Comparison of ENCODE assay signal across 16 cellular contexts in the genomic region with DNA sequence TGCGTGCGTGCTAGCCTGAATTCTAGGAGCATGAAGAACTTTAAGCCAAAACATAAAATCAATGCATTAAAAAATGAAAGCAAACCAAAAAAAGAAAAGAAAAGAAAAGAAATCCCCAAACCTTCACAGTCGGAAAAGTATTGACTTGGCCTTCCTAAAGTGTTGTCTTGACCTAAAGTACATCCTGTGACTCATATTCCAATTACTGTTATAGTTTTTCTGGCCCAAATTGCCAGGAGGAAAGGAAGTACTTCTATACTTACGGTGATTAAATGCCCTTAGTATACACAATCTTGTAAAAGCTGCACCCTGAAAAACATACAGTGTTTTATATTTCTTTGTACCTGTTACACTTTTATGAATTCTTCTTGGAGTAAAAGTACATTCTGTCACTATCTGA.
A peak's percentile ranks its signal among the peaks of the same experiment; 100 is the strongest.
DNase-seq lines count a peak whose midpoint lies in the region; ATAC-seq and TF ChIP-seq lines count a peak whose summit lies in the region.
"Had no signal": no experiment of that assay in that cellular context is flagged by ENCODE, and none has a peak within 500 bp of the region (broad histone marks: within the 10 kb centered on the region; RNA-seq: fewer than 3 reads in every experiment).

No MANE protein-coding gene starts in this region.

- H3K36me3 ChIP-seq in GM23248 (ENCODE audit: low read depth): no peaks in the 10 kb centered on the region
- no peaks in the 10 kb centered on the region for H3K36me3 ChIP-seq in RWPE2 (ENCODE audit: low read depth)
- H3K36me3 ChIP-seq in neural progenitor cell: no peaks in the 10 kb centered on the region
- H3K36me3 ChIP-seq: HAP-1, ovary had no signal

- H3K4me2 ChIP-seq in GM23248 (ENCODE audit: unreplicated experiment) (no peak overlapping the region), neural progenitor cell (no peak overlapping the region)

- H3K9me2 ChIP-seq in GM23248 (ENCODE audit: insufficient read depth): no peaks in the 10 kb centered on the region

- in situ Hi-C loops in GM23248 (cut with MboI): no loop called here

- H3K4me1 Mint-ChIP-seq in neural progenitor cell: no peaks in the 10 kb centered on the region
- H3K4me1 Mint-ChIP-seq: endodermal cell had no signal

- H3K4me3 Mint-ChIP-seq in neural progenitor cell: no peak overlapping the region
- H3K4me3 Mint-ChIP-seq: endodermal cell had no signal

- no peaks in the 10 kb centered on the region for H3K9me3 Mint-ChIP-seq in neural progenitor cell
- H3K9me3 Mint-ChIP-seq: endodermal cell had no signal

- no peak overlapping the region for H3K27ac Mint-ChIP-seq in neural progenitor cell
- H3K27ac Mint-ChIP-seq: endodermal cell had no signal

- peak; percentile 65 for DNase-seq in GM23248
- DNase-seq in RWPE2 (ENCODE audit: low spot score): no peak
- peak; percentile 42 for DNase-seq in epithelial cell of esophagus (ENCODE audit: low read depth)
- no peak for DNase-seq in neural progenitor cell (ENCODE audit: low spot score)
- no peak for DNase-seq in foreskin melanocyte
- DNase-seq in lower leg skin (ENCODE audit: low spot score in 2 of 2): no peak
- DNase-seq in activated CD4-positive, alpha-beta T cell treated with anti-CD3 and anti-CD28 coated beads, Interleukin-2, amount 50 U/mL, for 1 hour: no peak
- DNase-seq: endodermal cell; Karpas-422; NCI-H82; ovary; stimulated activated CD4-positive, alpha-beta T cell treated with anti-CD3 and anti-CD28 coated beads, Interleukin-4, amount 100 ng/mL, for 1 hour had no signal

- H3K27me3 ChIP-seq in GM23248 (replicated peaks; ENCODE audit: insufficient read depth): no peaks in the 10 kb centered on the region
- H3K27me3 ChIP-seq in RWPE2 (ENCODE audit: insufficient read depth, poor library complexity, severe bottlenecking): no peaks in the 10 kb centered on the region
- no peaks in the 10 kb centered on the region for H3K27me3 ChIP-seq in neural progenitor cell
- H3K27me3 ChIP-seq: ovary had no signal

- H3K4me3 ChIP-seq in GM23248: no peak overlapping the region
- no peak overlapping the region for H3K4me3 ChIP-seq in RWPE2 (ENCODE audit: severe bottlenecking)
- H3K4me3 ChIP-seq in epithelial cell of esophagus (ENCODE audit: low read length): no peak overlapping the region
- no peak overlapping the region for H3K4me3 ChIP-seq in neural progenitor cell
- H3K4me3 ChIP-seq in lower leg skin (ENCODE audit: low read depth, poor library complexity, severe bottlenecking): no peak overlapping the region
- H3K4me3 ChIP-seq: HAP-1, lung, ovary, skin epidermis had no signal

- TF ChIP-seq CTCF in RWPE2 (IDR thresholded peaks at IDR 0.05; ENCODE audit: poor library complexity, severe bottlenecking) (no peak), epithelial cell of esophagus (IDR thresholded peaks at IDR 0.05; ENCODE audit: insufficient read depth, low read depth, low read length, missing control alignments) (no peak), neural progenitor cell (IDR thresholded peaks at IDR 0.05) (no peak), lower leg skin (IDR thresholded peaks at IDR 0.05) (no peak)

- H3K4me1 ChIP-seq in GM23248 (ENCODE audit: insufficient read depth) (peaks cover 45% of the 10 kb centered on the region), RWPE2 (ENCODE audit: insufficient read depth, poor library complexity, severe bottlenecking) (peaks cover 14% of the 10 kb centered on the region), neural progenitor cell (no peaks in the 10 kb centered on the region)

- WGBS in GM23248 (ENCODE audit: low coverage in 1 of 2, low lambda C conversion rate in 2 of 2, missing lambda C conversion rate in 2 of 2), 2 experiments: 55 to 58% methylated on average over 4 of the region's 4 CpGs
- WGBS in lower leg skin, 2 donors: 38 to 43% methylated on average over 4 of the region's 4 CpGs

- no peak overlapping the region for H3K27ac ChIP-seq in GM23248
- peak overlapping the region; percentile 48 for H3K27ac ChIP-seq in RWPE2 (ENCODE audit: poor library complexity, severe bottlenecking)
- no peak overlapping the region for H3K27ac ChIP-seq in neural progenitor cell
- H3K27ac ChIP-seq: ovary, skin epidermis had no signal

- H3K36me3 Mint-ChIP-seq in neural progenitor cell: no peaks in the 10 kb centered on the region

- H3F3A ChIP-seq in GM23248 (ENCODE audit: insufficient read depth): peaks cover 14% of the 10 kb centered on the region
- H3F3A ChIP-seq in neural progenitor cell (ENCODE audit: low read depth): no peaks in the 10 kb centered on the region

- H4K20me1 ChIP-seq in GM23248 (ENCODE audit: insufficient read depth): no peaks in the 10 kb centered on the region
- H4K20me1 ChIP-seq in neural progenitor cell (ENCODE audit: low read depth): no peaks in the 10 kb centered on the region

- H3K79me2 ChIP-seq in GM23248 (ENCODE audit: insufficient read depth) (no peaks in the 10 kb centered on the region), neural progenitor cell (ENCODE audit: low read depth) (no peaks in the 10 kb centered on the region)

- H3K9ac ChIP-seq in GM23248 (no peak overlapping the region), neural progenitor cell (no peak overlapping the region)

- no peaks in the 10 kb centered on the region for H3K9me3 ChIP-seq in GM23248 (ENCODE audit: low read depth)
- no peaks in the 10 kb centered on the region for H3K9me3 ChIP-seq in RWPE2 (ENCODE audit: severe bottlenecking)
- H3K9me3 ChIP-seq in neural progenitor cell (ENCODE audit: low read depth): no peaks in the 10 kb centered on the region
- H3K9me3 ChIP-seq: HAP-1, ovary had no signal

- H2AFZ ChIP-seq in GM23248 (no peak overlapping the region), neural progenitor cell (replicated peaks) (peak overlapping the region; percentile 26)

- peak; percentile 84 for ATAC-seq in RWPE2 (ENCODE audit: low read depth)
- no peak for ATAC-seq in GM18498 (IDR thresholded peaks at IDR 0.05; ENCODE audit: unreplicated experiment)

- TF ChIP-seq POLR2A in lower leg skin (IDR thresholded peaks at IDR 0.05): no peak

- no peaks in the 10 kb centered on the region for H3K27me3 Mint-ChIP-seq in neural progenitor cell (ENCODE audit: insufficient read depth, low read depth)

- intact Hi-C loops in lower leg skin (cut with DNase I; ENCODE audit: low total_unique reads): no loop called here

Comparison
In these comparisons a context has a peak if more than half of its experiments do, and no peak if none do; other contexts are left out.
1. DNase-seq: peak in GM23248 (single experiment) and epithelial cell of esophagus (single experiment); none in RWPE2 (single experiment), neural progenitor cell (single experiment), foreskin melanocyte (single experiment), lower leg skin (0 of 2) and activated CD4-positive, alpha-beta T cell treated with anti-CD3 and anti-CD28 coated beads, Interleukin-2, amount 50 U/mL, for 1 hour (single experiment).